In the genomic region with DNA sequence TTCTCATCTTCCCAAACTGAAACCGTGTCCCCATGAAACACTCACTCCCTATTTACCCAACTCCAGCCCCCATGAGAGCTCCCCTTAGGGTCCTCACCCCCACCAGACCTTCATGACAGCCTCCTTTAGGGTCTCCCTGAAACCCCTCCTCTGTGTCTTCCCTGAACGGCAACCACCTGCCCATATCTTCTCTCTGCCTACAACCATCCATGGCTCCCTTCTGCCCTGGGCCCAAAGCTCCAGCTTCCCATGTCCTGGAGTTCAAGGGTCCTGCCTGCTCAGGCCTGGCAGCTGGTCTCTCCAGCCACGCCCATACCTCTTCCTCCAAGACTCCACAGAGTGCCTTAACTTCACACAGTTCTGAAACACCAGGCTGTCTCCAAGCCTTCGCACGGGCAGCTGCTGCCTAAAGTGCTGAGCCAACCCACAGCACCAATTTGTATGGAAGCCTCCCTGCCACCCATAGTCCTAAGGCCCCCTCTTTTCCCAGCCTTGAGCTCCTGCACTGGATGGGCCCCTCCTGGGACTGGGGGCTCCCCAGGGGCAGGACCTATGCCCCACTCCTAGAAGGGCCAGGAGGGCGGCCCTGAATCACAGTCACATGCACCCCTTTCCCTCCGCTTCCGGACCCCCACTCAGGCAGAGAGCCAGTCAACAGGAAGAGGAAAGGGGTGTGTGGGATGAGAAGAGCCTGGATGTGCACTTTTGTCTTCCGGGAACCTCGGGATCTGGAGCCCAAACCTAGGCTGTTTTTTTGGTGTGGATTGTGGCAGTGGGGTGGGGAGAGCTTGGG, we compare ENCODE assay signal across 16 cellular contexts. TPM values are rescaled to one million over a fixed set of nuclear protein-coding genes. Genes with fewer than 3 reads are reported as not detected.
DNase-seq lines count a peak whose midpoint lies in the region; ATAC-seq and TF ChIP-seq lines count a peak whose summit lies in the region.
"Had no signal": no experiment of that assay in that cellular context is flagged by ENCODE, and none has a peak within 500 bp of the region (broad histone marks: within the 10 kb centered on the region; RNA-seq: fewer than 3 reads in every experiment).

No MANE protein-coding gene starts in this region.

- H3K4me3 Mint-ChIP-seq in activated CD4-positive, alpha-beta T cell treated with anti-CD3 and anti-CD28 coated beads, Interleukin-2, amount 10 ng/mL, durations not matched to agents 24 days and 14 days: peak overlapping the region; percentile 32
- peak overlapping the region; percentile 8 to 78 (median 51) for H3K4me3 Mint-ChIP-seq in T-cell
- H3K4me3 Mint-ChIP-seq in glutamatergic neuron (ENCODE audit: unreplicated experiment): no peak overlapping the region

- H3K27ac ChIP-seq in spleen: peak overlapping the region; percentile 27 to 94 (median 86)
- H3K27ac ChIP-seq: tibial artery had no signal

- H3K27me3 ChIP-seq in spleen (replicated peaks in 1 of 7): no peaks in the 10 kb centered on the region

- H3K9me3 ChIP-seq in spleen: no peaks in the 10 kb centered on the region
- H3K9me3 ChIP-seq: tibial artery had no signal

- peak overlapping the region; percentile 27 for H3K27ac Mint-ChIP-seq in activated CD4-positive, alpha-beta T cell treated with anti-CD3 and anti-CD28 coated beads, Interleukin-2, amount 10 ng/mL, durations not matched to agents 24 days and 14 days
- H3K27ac Mint-ChIP-seq in T-cell: peak overlapping the region; percentile 96 to 98
- H3K27ac Mint-ChIP-seq in glutamatergic neuron (ENCODE audit: unreplicated experiment): peak overlapping the region; percentile 44

- no peak for DNase-seq in activated CD4-positive, alpha-beta T cell treated with anti-CD3 and anti-CD28 coated beads, Interleukin-2, amount 10 ng/mL, durations not matched to agents 24 days and 14 days
- no peak for DNase-seq in activated CD4-positive, alpha-beta T cell treated with anti-CD3 and anti-CD28 coated beads, Interleukin-2, amount 50 U/mL, for 48 hours
- DNase-seq in T-cell: no peak
- DNase-seq in glutamatergic neuron: no peak
- DNase-seq in spleen: peak; percentile 78
- no peak for DNase-seq in UCSD-AML1 (lab: John Stamatoyannopoulos, UW; ENCODE audit: unreplicated experiment)
- DNase-seq: DMS 273 treated with DMSO at 0.1 percent for 48 hours, hippocampal formation, left colon, NCI-H1092 treated with DMSO at 0.1 percent for 48 hours, NCI-H446, nucleus accumbens had no signal

- H3K9me3 Mint-ChIP-seq in activated CD4-positive, alpha-beta T cell treated with anti-CD3 and anti-CD28 coated beads, Interleukin-2, amount 10 ng/mL, durations not matched to agents 24 days and 14 days: no peaks in the 10 kb centered on the region
- H3K9me3 Mint-ChIP-seq in T-cell (no peaks in the 10 kb centered on the region), glutamatergic neuron (ENCODE audit: unreplicated experiment) (peaks cover 7% of the 10 kb centered on the region)

- TF ChIP-seq POLR2A in spleen (IDR thresholded peaks at IDR 0.05): no peak

- H3K27me3 Mint-ChIP-seq in activated CD4-positive, alpha-beta T cell treated with anti-CD3 and anti-CD28 coated beads, Interleukin-2, amount 10 ng/mL, durations not matched to agents 24 days and 14 days: peaks cover 16% of the 10 kb centered on the region
- H3K27me3 Mint-ChIP-seq in T-cell (no peaks in the 10 kb centered on the region), glutamatergic neuron (ENCODE audit: unreplicated experiment) (peaks cover 7% of the 10 kb centered on the region)

- ATAC-seq in T-cell (replicated peaks in 1 of 4): no peak
- ATAC-seq in HG03039 (IDR thresholded peaks at IDR 0.05; ENCODE audit: unreplicated experiment): no peak
- no peak for ATAC-seq in HG03432 (IDR thresholded peaks at IDR 0.05; ENCODE audit: unreplicated experiment)
- ATAC-seq: left colon had no signal

- H3K4me3 ChIP-seq in spleen: peak overlapping the region in 1 of 8 donors; percentile 57
- H3K4me3 ChIP-seq: tibial artery had no signal

- POLR2A ChIA-PET in T-cell (lab: Charles Lee): no interaction called here

- peaks cover 27 to 94% (median 77%) of the 10 kb centered on the region in 6 donors for H3K4me1 ChIP-seq in spleen
- H3K4me1 ChIP-seq: tibial artery had no signal

- 41 to 70% (median 64%) methylated on average over 9 to 10 of the region's 10 CpGs for WGBS in spleen, 5 donors

- H3K4me1 Mint-ChIP-seq in activated CD4-positive, alpha-beta T cell treated with anti-CD3 and anti-CD28 coated beads, Interleukin-2, amount 10 ng/mL, durations not matched to agents 24 days and 14 days: peaks cover 20% of the 10 kb centered on the region
- H3K4me1 Mint-ChIP-seq in T-cell: peaks cover 45 to 67% (median 63%) of the 10 kb centered on the region in 3 donors
- H3K4me1 Mint-ChIP-seq in glutamatergic neuron (ENCODE audit: low read depth, unreplicated experiment): no peaks in the 10 kb centered on the region

- TF ChIP-seq CTCF in glutamatergic neuron (IDR thresholded peaks at IDR 0.05; ENCODE audit: partially characterized antibody, unreplicated experiment) (no peak), spleen (IDR thresholded peaks at IDR 0.05 in 8 of 11, conservative IDR thresholded peaks at IDR 0.05 in 3 of 11) (no peak)

- CTCF ChIA-PET in T-cell (lab: Charles Lee): no interaction called here

- intact Hi-C loops in activated CD4-positive, alpha-beta T cell treated with anti-CD3 and anti-CD28 coated beads, Interleukin-2, amount 10 ng/mL, durations not matched to agents 24 days and 14 days (cut with micrococcal nuclease): loop anchor here (2.0 kb wide), 1 partner anchor 66 kb away; no protein-coding TSS in a partner anchor
- intact Hi-C loops in spleen (cut with DNase I; ENCODE audit: low total_unique reads): no loop called here

- no peaks in the 10 kb centered on the region for H3K36me3 ChIP-seq in spleen
- H3K36me3 ChIP-seq: tibial artery had no signal

- H3K36me3 Mint-ChIP-seq in activated CD4-positive, alpha-beta T cell treated with anti-CD3 and anti-CD28 coated beads, Interleukin-2, amount 10 ng/mL, durations not matched to agents 24 days and 14 days (ENCODE audit: low read depth): no peaks in the 10 kb centered on the region
- H3K36me3 Mint-ChIP-seq in T-cell (no peaks in the 10 kb centered on the region), glutamatergic neuron (ENCODE audit: unreplicated experiment) (no peaks in the 10 kb centered on the region)

RNA-seq across cellular contexts. Expression of a gene that starts 4.9 kb away (rescaled TPM):
- not detected in 2 replicates for total RNA-seq in activated CD4-positive, alpha-beta T cell treated with anti-CD3 and anti-CD28 coated beads, Interleukin-2, amount 10 ng/mL, durations not matched to agents 24 days and 14 days
- total RNA-seq in T-cell (1 to 10 TPM in 3 of 5 donors, under 1 TPM in 2; 0.90 to 2.5 (median 1.2) TPM), glutamatergic neuron (ENCODE audit: unreplicated experiment) (not detected), spleen (100 to 1,000 TPM in 1 of 7 donors, 10 to 100 TPM in 6; 26.4 to 121 (median 47.0) TPM)
- 100 to 1,000 TPM in 2 of 3 donors, 10 to 100 TPM in 1; 48.0 to 108 (median 105) TPM for polyA plus RNA-seq in spleen
- total RNA-seq: A673 had no signal

RNA-seq across cellular contexts. Expression of a gene that starts 25.1 kb away (rescaled TPM):
- total RNA-seq in activated CD4-positive, alpha-beta T cell treated with anti-CD3 and anti-CD28 coated beads, Interleukin-2, amount 10 ng/mL, durations not matched to agents 24 days and 14 days: not detected in 2 replicates
- total RNA-seq in T-cell (not detected), glutamatergic neuron (ENCODE audit: unreplicated experiment) (14.8 TPM), spleen (1 to 10 TPM in 3 of 7 donors, under 1 TPM in 3, not detected in 1; 0.34 to 4.0 (median 0.88) TPM)
- polyA plus RNA-seq in spleen: 1 to 10 TPM in 2 of 3 donors, under 1 TPM in 1; 0.50 to 1.3 (median 1.0) TPM
- total RNA-seq: A673 had no signal

RNA-seq across cellular contexts. Expression of a gene that starts 26.2 kb away (rescaled TPM):
- total RNA-seq in activated CD4-positive, alpha-beta T cell treated with anti-CD3 and anti-CD28 coated beads, Interleukin-2, amount 10 ng/mL, durations not matched to agents 24 days and 14 days: 82.9 and 84.1 TPM in 2 replicates
- total RNA-seq in T-cell: 10 to 100 TPM; 39.2 to 75.3 (median 69.4) TPM
- 142 TPM for total RNA-seq in glutamatergic neuron (ENCODE audit: unreplicated experiment)
- total RNA-seq in spleen: 10 to 100 TPM; 47.2 to 88.5 (median 77.4) TPM
- polyA plus RNA-seq in spleen: 100 to 1,000 TPM in 2 of 3 donors, 10 to 100 TPM in 1; 94.3 to 159 (median 128) TPM

RNA-seq across cellular contexts. Expression of a gene that starts 30.0 kb away (rescaled TPM):
- total RNA-seq in activated CD4-positive, alpha-beta T cell treated with anti-CD3 and anti-CD28 coated beads, Interleukin-2, amount 10 ng/mL, durations not matched to agents 24 days and 14 days: not detected in 2 replicates
- total RNA-seq in T-cell: under 1 TPM in 1 of 5 donors, not detected in 4; 0.26 TPM
- not detected for total RNA-seq in glutamatergic neuron (ENCODE audit: unreplicated experiment)
- 10 to 100 TPM; 12.9 to 95.6 (median 28.7) TPM for total RNA-seq in spleen
- polyA plus RNA-seq in spleen: 10 to 100 TPM in 2 of 3 donors, 1 to 10 TPM in 1; 3.9 to 23.7 (median 11.7) TPM
- total RNA-seq: left colon had no signal

RNA-seq across cellular contexts. Expression of a gene that starts 38.0 kb away (rescaled TPM):
- not detected in 2 replicates for total RNA-seq in activated CD4-positive, alpha-beta T cell treated with anti-CD3 and anti-CD28 coated beads, Interleukin-2, amount 10 ng/mL, durations not matched to agents 24 days and 14 days
- total RNA-seq in T-cell (1 to 10 TPM in 1 of 5 donors, not detected in 4; 1.6 TPM), glutamatergic neuron (ENCODE audit: unreplicated experiment) (not detected), spleen (10 to 100 TPM in 4 of 7 donors, 1 to 10 TPM in 3; 5.4 to 44.0 (median 12.4) TPM)
- 10 to 100 TPM; 26.0 to 60.6 (median 51.1) TPM for polyA plus RNA-seq in spleen
- total RNA-seq: A673, left colon had no signal

Comparison
In these comparisons a context has a peak if more than half of its experiments do, and no peak if none do; other contexts are left out.
1. H3K27ac Mint-ChIP-seq: peak in every context shown above with its lines; median percentile 97 in T-cell; 44 in glutamatergic neuron; 27 in activated CD4-positive, alpha-beta T cell treated with anti-CD3 and anti-CD28 coated beads, Interleukin-2, amount 10 ng/mL, durations not matched to agents 24 days and 14 days.
2. RNA of a gene that starts 4.9 kb away (total RNA-seq): 26.4 to 121 TPM in spleen; 0.90 to 2.5 TPM in T-cell, not detected in activated CD4-positive, alpha-beta T cell treated with anti-CD3 and anti-CD28 coated beads, Interleukin-2, amount 10 ng/mL, durations not matched to agents 24 days and 14 days and not detected in glutamatergic neuron (single experiment); every median in the first group is over 4 times any median in the second.